ENCODE assay signal across 1 cellular context in the genomic region with DNA sequence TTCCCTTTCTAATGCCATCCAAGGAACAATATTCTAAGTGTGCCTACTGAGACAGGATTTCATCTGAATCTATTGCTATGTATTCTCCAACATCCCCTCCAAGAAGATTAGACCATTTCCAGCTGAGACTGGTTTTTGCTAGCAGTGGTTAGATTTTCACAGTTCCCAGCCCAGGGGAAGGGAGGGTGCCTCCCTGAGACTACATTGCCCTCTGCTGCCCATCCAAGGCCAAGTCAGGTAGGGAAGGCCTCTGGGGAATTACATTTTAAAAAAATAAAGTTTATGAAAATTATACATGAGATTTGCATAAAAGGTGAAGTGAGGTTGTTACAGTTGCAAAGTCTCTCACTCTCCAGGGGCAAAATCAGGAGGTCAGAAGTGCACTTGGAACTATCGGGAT.
TF ChIP-seq lines count a peak whose summit lies in the region.

No MANE protein-coding gene starts in this region.

TF ChIP-seq in A549, 52 proteins besides CTCF, POLR2A, EP300 and RAD21 (continued from another document):
- TF ChIP-seq, protein P1, sequence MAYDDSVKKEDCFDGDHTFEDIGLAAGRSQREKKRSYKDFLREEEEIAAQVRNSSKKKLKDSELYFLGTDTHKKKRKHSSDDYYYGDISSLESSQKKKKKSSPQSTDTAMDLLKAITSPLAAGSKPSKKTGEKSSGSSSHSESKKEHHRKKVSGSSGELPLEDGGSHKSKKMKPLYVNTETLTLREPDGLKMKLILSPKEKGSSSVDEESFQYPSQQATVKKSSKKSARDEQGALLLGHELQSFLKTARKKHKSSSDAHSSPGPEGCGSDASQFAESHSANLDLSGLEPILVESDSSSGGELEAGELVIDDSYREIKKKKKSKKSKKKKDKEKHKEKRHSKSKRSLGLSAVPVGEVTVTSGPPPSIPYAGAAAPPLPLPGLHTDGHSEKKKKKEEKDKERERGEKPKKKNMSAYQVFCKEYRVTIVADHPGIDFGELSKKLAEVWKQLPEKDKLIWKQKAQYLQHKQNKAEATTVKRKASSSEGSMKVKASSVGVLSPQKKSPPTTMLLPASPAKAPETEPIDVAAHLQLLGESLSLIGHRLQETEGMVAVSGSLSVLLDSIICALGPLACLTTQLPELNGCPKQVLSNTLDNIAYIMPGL (CRISPR knock-in tag; IDR thresholded peaks at IDR 0.05; ENCODE audit: borderline replicate concordance): no peak
- TF ChIP-seq NPAS2 (CRISPR knock-in tag; IDR thresholded peaks at IDR 0.05; ENCODE audit: borderline replicate concordance) (no peak), KDM1A (IDR thresholded peaks at IDR 0.05; ENCODE audit: low read depth) (no peak), CBX8 (IDR thresholded peaks at IDR 0.05) (no peak), FOXS1 (CRISPR knock-in tag; IDR thresholded peaks at IDR 0.05) (no peak), RFX5 (IDR thresholded peaks at IDR 0.05) (no peak)
